ENCODE assay signal across 18 cellular contexts in the genomic region with DNA sequence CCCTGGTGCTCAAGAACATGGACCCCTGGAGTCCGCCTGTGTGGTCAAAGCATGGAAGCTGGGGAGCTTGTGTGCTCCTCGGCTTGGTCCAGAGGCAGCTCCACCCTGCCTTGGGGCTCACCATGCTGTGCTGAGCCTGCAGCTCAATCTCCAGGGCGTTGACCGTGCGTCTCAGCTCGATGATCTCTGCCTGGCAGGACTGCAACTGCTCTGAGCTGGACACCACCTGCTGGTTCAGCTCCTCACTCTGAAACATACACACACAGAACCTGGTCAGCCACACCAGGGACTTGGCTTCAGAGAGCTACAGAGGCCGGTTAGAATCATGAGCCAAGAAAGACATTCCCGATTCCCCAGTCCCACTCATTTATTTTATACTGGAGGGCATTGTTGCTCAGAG. TPM values are rescaled to one million over a fixed set of nuclear protein-coding genes. Genes with fewer than 3 reads are reported as not detected.
DNase-seq lines count a peak whose midpoint lies in the region; ATAC-seq, FAIRE-seq and TF ChIP-seq lines count a peak whose summit lies in the region.
"Had no signal": no experiment of that assay in that cellular context is flagged by ENCODE, and none has a peak within 500 bp of the region (broad histone marks: within the 10 kb centered on the region; RNA-seq: fewer than 3 reads in every experiment).

No MANE protein-coding gene starts in this region.

- TF ChIP-seq CTCF in Panc1 (IDR thresholded peaks at IDR 0.05) (no peak), kidney (IDR thresholded peaks at IDR 0.05; ENCODE audit: borderline replicate concordance, extremely low read depth, insufficient read depth) (no peak), gastroesophageal sphincter (IDR thresholded peaks at IDR 0.05) (no peak)

- CTCF ChIA-PET in Panc1 (lab: Charles Lee), result no interaction called here

- H3K27ac ChIP-seq in Panc1 (ENCODE audit: low read length), result peak overlapping the region; percentile 39
- no peak overlapping the region for H3K27ac ChIP-seq in kidney (ENCODE audit: low read depth in 2 of 2, low read length in 2 of 2)
- no peak overlapping the region for H3K27ac ChIP-seq in gastroesophageal sphincter
- H3K27ac ChIP-seq: BLaER1 treated with 17β-estradiol and CSF1 and Interleukin-3, amounts not matched to agents 10 nM and 100 nM; GM23248 had no signal

- no peaks in the 10 kb centered on the region for H3K9me3 Mint-ChIP-seq in activated T-cell treated with anti-CD3 and anti-CD28 coated beads, Interleukin-2, amount 50 U/mL, for 4 hours

- H3K4me3 ChIP-seq in Panc1 (ENCODE audit: low read depth in 2 of 2, low read length in 2 of 2) (no peak overlapping the region), kidney (ENCODE audit: low read length in 2 of 2) (no peak overlapping the region), gastroesophageal sphincter (no peak overlapping the region)
- H3K4me3 ChIP-seq: BLaER1 treated with 17β-estradiol and CSF1 and Interleukin-3, amounts not matched to agents 10 nM and 100 nM; GM23248 had no signal

- H3K36me3 Mint-ChIP-seq in activated T-cell treated with anti-CD3 and anti-CD28 coated beads, Interleukin-2, amount 50 U/mL, for 4 hours (ENCODE audit: insufficient read depth), result no peaks in the 10 kb centered on the region
- H3K36me3 Mint-ChIP-seq: CD4-positive, CD25-positive, alpha-beta regulatory T cell had no signal

- peak; percentile 82 for FAIRE-seq in HTR-8/SVneo (lab: Jason Lieb, UNC)
- no peak for FAIRE-seq in kidney (lab: Jason Lieb, UNC)
- FAIRE-seq: GM18507 had no signal

- H3K4me3 Mint-ChIP-seq in activated T-cell treated with anti-CD3 and anti-CD28 coated beads, Interleukin-2, amount 50 U/mL, for 4 hours, result no peak overlapping the region
- H3K4me3 Mint-ChIP-seq: CD4-positive, CD25-positive, alpha-beta regulatory T cell had no signal

- no peaks in the 10 kb centered on the region for H3K27me3 ChIP-seq in Panc1 (ENCODE audit: control insufficient read depth, insufficient read depth, low read length)
- H3K27me3 ChIP-seq in gastroesophageal sphincter, result no peaks in the 10 kb centered on the region
- H3K27me3 ChIP-seq: BLaER1 treated with 17β-estradiol and CSF1 and Interleukin-3, amounts not matched to agents 10 nM and 100 nM had no signal

- TF ChIP-seq EP300 in gastroesophageal sphincter (IDR thresholded peaks at IDR 0.05), result no peak

- TF ChIP-seq POLR2A in gastroesophageal sphincter (IDR thresholded peaks at IDR 0.05), result no peak

- 0 out of 2 replicates have a peak, but pooled peaks cover 2% of the 10 kb centered on the region for H3K4me1 ChIP-seq in Panc1 (ENCODE audit: control insufficient read depth, insufficient read depth, low read length)
- H3K4me1 ChIP-seq in kidney (ENCODE audit: control insufficient read depth in 1 of 2, insufficient read depth in 1 of 2, low read depth in 1 of 2, low read length in 2 of 2), result peaks cover 0 to 3% of the 10 kb centered on the region in 2 donors
- H3K4me1 ChIP-seq in gastroesophageal sphincter, result no peaks in the 10 kb centered on the region

- WGBS in gastroesophageal sphincter (ENCODE audit: low coverage in 1 of 2), 2 donors, result 33% methylated on average over 1 of the region's 8 CpGs; no CpG with 5 or more reads in 1 of the 2 donors

- POLR2A ChIA-PET in Panc1 (lab: Charles Lee), result interaction anchor here (0.5 kb wide), 1 partner anchor 600 kb away, joined by 3 read pairs; no protein-coding TSS in a partner anchor

- DNase-seq in HTR-8/SVneo (ENCODE audit: insufficient read length, low spot score) (no peak), Panc1 (ENCODE audit: low read depth, low spot score) (no peak), kidney (peak; percentile 86), posterior vena cava (ENCODE audit: low spot score) (peak; percentile 30)
- DNase-seq in activated T-cell treated with anti-CD3 and anti-CD28 coated beads, Interleukin-2, amount 50 U/mL, for 4 hours, result no peak
- DNase-seq: 8988T; Calu3; CD4-positive, CD25-positive, alpha-beta regulatory T cell; DMS 273 treated with DMSO at 0.1 percent for 48 hours; GM23248; H7 had no signal

- BruUV-seq in Panc1 (replicated peaks; lab: Mats Ljungman, UMichigan), result no TSS peak

- H3K9me3 ChIP-seq in Panc1 (ENCODE audit: control insufficient read depth, insufficient read depth, low read depth, low read length) (no peaks in the 10 kb centered on the region), kidney (ENCODE audit: control insufficient read depth in 1 of 2, low read length in 2 of 2) (no peaks in the 10 kb centered on the region), gastroesophageal sphincter (no peaks in the 10 kb centered on the region)
- H3K9me3 ChIP-seq: BLaER1 treated with 17β-estradiol and CSF1 and Interleukin-3, amounts not matched to agents 10 nM and 100 nM had no signal

- in situ Hi-C loops in Panc1 (cut with HindIII; ENCODE audit: low pct_unique_long_range_greater_than_20kb, low sequenced_read_pairs), result no loop called here

- peaks cover under 1% of the 10 kb centered on the region for H3K27me3 Mint-ChIP-seq in activated T-cell treated with anti-CD3 and anti-CD28 coated beads, Interleukin-2, amount 50 U/mL, for 4 hours (ENCODE audit: low read depth)
- H3K27me3 Mint-ChIP-seq: CD4-positive, CD25-positive, alpha-beta regulatory T cell had no signal

- ATAC-seq in Panc1 (peak; percentile 38; the same call in 1 of the 2 replicates), HG02981 (IDR thresholded peaks at IDR 0.05; ENCODE audit: unreplicated experiment) (no peak), gastroesophageal sphincter (no peak), HG03135 (IDR thresholded peaks at IDR 0.05; ENCODE audit: unreplicated experiment) (no peak)
- no peak for ATAC-seq in activated T-cell treated with anti-CD3 and anti-CD28 coated beads, Interleukin-2, amount 50 U/mL, for 4 hours

- intact Hi-C loops in Panc1 (cut with micrococcal nuclease; ENCODE audit: unreplicated experiment), result no loop called here
- intact Hi-C loops in kidney (cut with DNase I), result no loop called here
- intact Hi-C loops in posterior vena cava (cut with DNase I), result no loop called here

- H3K4me1 Mint-ChIP-seq in activated T-cell treated with anti-CD3 and anti-CD28 coated beads, Interleukin-2, amount 50 U/mL, for 4 hours (ENCODE audit: low read depth), result no peaks in the 10 kb centered on the region
- H3K4me1 Mint-ChIP-seq: CD4-positive, CD25-positive, alpha-beta regulatory T cell had no signal

- H3K36me3 ChIP-seq in Panc1 (ENCODE audit: control insufficient read depth, insufficient read depth, low read length) (no peaks in the 10 kb centered on the region), kidney (ENCODE audit: control insufficient read depth in 1 of 2, insufficient read depth in 2 of 2, low read length in 2 of 2) (no peaks in the 10 kb centered on the region), gastroesophageal sphincter (no peaks in the 10 kb centered on the region)
- H3K36me3 ChIP-seq: BLaER1 treated with 17β-estradiol and CSF1 and Interleukin-3, amounts not matched to agents 10 nM and 100 nM had no signal

- H3K9ac ChIP-seq in kidney (ENCODE audit: low read length in 2 of 2), result no peak overlapping the region
- H3K9ac ChIP-seq: BLaER1 treated with 17β-estradiol and CSF1 and Interleukin-3, amounts not matched to agents 10 nM and 100 nM; GM23248 had no signal

RNA-seq across cellular contexts. Expression of a gene that starts 2.7 kb away (rescaled TPM):
- total RNA-seq in Panc1 (2021; ENCODE audit: unreplicated experiment) (not detected), kidney (not detected), posterior vena cava (not detected), gastroesophageal sphincter (not detected)
- polyA plus RNA-seq in Panc1 (2012; ENCODE audit: insufficient read length), result not detected
- polyA plus RNA-seq in kidney (ENCODE audit: insufficient read depth, low read depth, low replicate concordance), result not detected
- not detected for total RNA-seq in activated T-cell treated with anti-CD3 and anti-CD28 coated beads, Interleukin-2, amount 50 U/mL, for 4 hours
- total RNA-seq: Calu3; CD4-positive, CD25-positive, alpha-beta regulatory T cell; Daoy; GM23248; H7; HT1080 had no signal
- polyA plus RNA-seq: CD4-positive, CD25-positive, alpha-beta regulatory T cell; GM23248 had no signal

RNA-seq across cellular contexts. Expression of a gene that starts 11.1 kb away (rescaled TPM):
- total RNA-seq in Panc1 (2021; ENCODE audit: unreplicated experiment), result 0.72 TPM
- polyA plus RNA-seq in Panc1 (2012; ENCODE audit: insufficient read length), result 1.0 TPM
- total RNA-seq in kidney, result not detected
- polyA plus RNA-seq in kidney (ENCODE audit: insufficient read depth, low read depth, low replicate concordance), result not detected
- total RNA-seq in posterior vena cava, result under 1 TPM in 1 of 2 donors, not detected in 1; 0.23 TPM
- total RNA-seq in gastroesophageal sphincter, result under 1 TPM in 1 of 4 donors, not detected in 3; 0.13 TPM
- not detected for total RNA-seq in activated T-cell treated with anti-CD3 and anti-CD28 coated beads, Interleukin-2, amount 50 U/mL, for 4 hours
- total RNA-seq: Calu3; CD4-positive, CD25-positive, alpha-beta regulatory T cell; GM23248; H7; HT1080 had no signal
- polyA plus RNA-seq: CD4-positive, CD25-positive, alpha-beta regulatory T cell; GM23248 had no signal

RNA-seq across cellular contexts. Expression of a gene that starts 11.5 kb away (rescaled TPM):
- not detected for total RNA-seq in Panc1 (2021; ENCODE audit: unreplicated experiment)
- 0.18 TPM for polyA plus RNA-seq in Panc1 (2012; ENCODE audit: insufficient read length)
- total RNA-seq in kidney, result not detected
- polyA plus RNA-seq in kidney (ENCODE audit: insufficient read depth, low read depth, low replicate concordance), result not detected
- total RNA-seq in posterior vena cava, result not detected
- not detected for total RNA-seq in gastroesophageal sphincter
- total RNA-seq in activated T-cell treated with anti-CD3 and anti-CD28 coated beads, Interleukin-2, amount 50 U/mL, for 4 hours, result not detected
- total RNA-seq: Calu3; CD4-positive, CD25-positive, alpha-beta regulatory T cell; Daoy; GM23248; H7; HT1080 had no signal
- polyA plus RNA-seq: CD4-positive, CD25-positive, alpha-beta regulatory T cell; GM23248 had no signal

RNA-seq across cellular contexts. Expression of a gene that starts 27.2 kb away (rescaled TPM):
- total RNA-seq in Panc1 (2021; ENCODE audit: unreplicated experiment), result 0.36 TPM
- polyA plus RNA-seq in Panc1 (2012; ENCODE audit: insufficient read length), result 3.3 TPM
- not detected for total RNA-seq in kidney
- not detected for polyA plus RNA-seq in kidney (ENCODE audit: insufficient read depth, low read depth, low replicate concordance)
- total RNA-seq in posterior vena cava, result not detected
- 1,000 to 10,000 TPM in 1 of 4 donors, 100 to 1,000 TPM in 1, 10 to 100 TPM in 2; 20.7 to 1,501 (median 80.1) TPM for total RNA-seq in gastroesophageal sphincter
- not detected for total RNA-seq in activated T-cell treated with anti-CD3 and anti-CD28 coated beads, Interleukin-2, amount 50 U/mL, for 4 hours
- total RNA-seq: CD4-positive, CD25-positive, alpha-beta regulatory T cell; Daoy; GM23248; H7; HT1080 had no signal
- polyA plus RNA-seq: CD4-positive, CD25-positive, alpha-beta regulatory T cell; GM23248 had no signal

RNA-seq across cellular contexts. Expression of a gene that starts 37.5 kb away (rescaled TPM):
- total RNA-seq in Panc1 (2021; ENCODE audit: unreplicated experiment) (not detected), kidney (not detected), posterior vena cava (not detected), gastroesophageal sphincter (not detected)
- polyA plus RNA-seq in Panc1 (2012; ENCODE audit: insufficient read length), result not detected
- not detected for polyA plus RNA-seq in kidney (ENCODE audit: insufficient read depth, low read depth, low replicate concordance)
- total RNA-seq in activated T-cell treated with anti-CD3 and anti-CD28 coated beads, Interleukin-2, amount 50 U/mL, for 4 hours, result not detected
- total RNA-seq: Calu3; CD4-positive, CD25-positive, alpha-beta regulatory T cell; Daoy; GM23248; H7; HT1080 had no signal
- polyA plus RNA-seq: CD4-positive, CD25-positive, alpha-beta regulatory T cell; GM23248 had no signal

Comparison
In these comparisons a context has a peak if more than half of its experiments do, and no peak if none do; other contexts are left out.
1. DNase-seq: peak in kidney (single experiment) and posterior vena cava (single experiment); none in HTR-8/SVneo (single experiment), Panc1 (single experiment) and activated T-cell treated with anti-CD3 and anti-CD28 coated beads, Interleukin-2, amount 50 U/mL, for 4 hours (single experiment).